25 cellular contexts compared by ENCODE assay signal in the genomic region with DNA sequence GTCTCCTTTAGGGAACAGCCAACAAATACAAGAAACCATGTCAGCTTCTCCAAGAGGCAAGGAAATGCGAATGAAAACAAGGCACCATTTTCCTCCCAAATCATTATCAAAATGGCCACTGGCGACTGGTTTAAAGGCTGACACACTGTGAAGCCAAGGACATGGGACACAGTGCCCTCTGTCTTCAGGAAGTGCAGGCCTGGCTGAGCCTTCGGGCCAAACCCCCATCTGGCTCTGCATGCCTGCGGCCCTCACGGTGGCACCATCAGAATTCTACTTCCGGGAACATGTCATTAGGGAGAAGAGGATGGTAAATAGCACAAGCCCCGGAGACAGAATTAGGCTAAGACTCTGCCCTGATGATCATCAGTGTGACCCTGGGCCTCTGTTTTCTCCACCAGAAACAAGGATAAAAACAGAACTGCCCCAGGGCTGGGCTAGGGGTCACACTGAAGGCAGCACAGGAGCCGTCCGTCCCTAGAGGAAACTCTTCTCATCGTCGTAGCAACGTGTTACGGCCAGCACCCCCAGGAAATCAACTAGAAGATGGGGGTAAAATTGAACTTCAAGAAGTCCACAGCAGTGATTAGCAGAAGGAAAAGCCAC.
A peak's percentile ranks its signal among the peaks of the same experiment; 100 is the strongest.
DNase-seq lines count a peak whose midpoint lies in the region; TF ChIP-seq lines count a peak whose summit lies in the region.
"Had no signal": no experiment of that assay in that cellular context is flagged by ENCODE, and none has a peak within 500 bp of the region (broad histone marks: within the 10 kb centered on the region; RNA-seq: fewer than 3 reads in every experiment).

No MANE protein-coding gene starts in this region.

- H3K4me3 ChIP-seq in BLaER1 (peak overlapping the region; percentile 48), dorsolateral prefrontal cortex (no peak overlapping the region)
- H3K4me3 ChIP-seq: breast epithelium had no signal

- peaks cover 20% of the 10 kb centered on the region; the same call in 1 of the 2 replicates for H3K9me3 ChIP-seq in BLaER1
- H3K9me3 ChIP-seq: breast epithelium had no signal

- H3K27me3 ChIP-seq in BLaER1: no peaks in the 10 kb centered on the region
- H3K27me3 ChIP-seq in dorsolateral prefrontal cortex: no peaks in the 10 kb centered on the region
- H3K27me3 ChIP-seq: breast epithelium, foreskin keratinocyte had no signal

- peak overlapping the region; percentile 96 for H3K4me2 ChIP-seq in BLaER1

- peaks cover 23% of the 10 kb centered on the region for H3K36me3 ChIP-seq in BLaER1
- H3K36me3 ChIP-seq: breast epithelium had no signal

- intact Hi-C loops in dorsolateral prefrontal cortex (cut with DNase I): no loop called here

- DNase-seq in OCI-M1 (lab: John Stamatoyannopoulos, UW) (peak; percentile 7), dorsolateral prefrontal cortex (peak in 1 of 10 donors; percentile 42), medulla oblongata (ENCODE audit: extremely low spot score) (peak; percentile 27), HCEC 1CT (no peak), NCI-H2029 (lab: John Stamatoyannopoulos, UW) (no peak), HuH-7 (ENCODE audit: low spot score) (no peak)
- no peak for DNase-seq in NK-92 treated with Interleukin-12 subunit alpha and Interleukin-12 subunit beta, amount 100 ng/mL, for 24 hours (lab: John Stamatoyannopoulos, UW)
- DNase-seq: activated B cell treated with CpG ODN at 0.5 μM for 24 hours; activated CD4-positive, alpha-beta memory T cell treated with anti-CD3 and anti-CD28 coated beads for 36 hours; activated effector memory CD4-positive, alpha-beta T cell treated with anti-CD3 and anti-CD28 coated beads, Interleukin-2, amount 50 U/mL, for 16 hours; dermis blood vessel endothelial cell; DMS 273 treated with DMSO at 0.1 percent for 48 hours; foreskin keratinocyte; GOT3; islet precursor cell; naive thymus-derived CD4-positive, alpha-beta T cell; NCI-H1105; NCI-H2107; NCI-H524 treated with DMSO at 0.1 percent for 48 hours; stimulated activated CD4-positive, alpha-beta T cell treated with anti-CD3 and anti-CD28 coated beads, Interleukin-1b, Interleukin-23, amount 100 ng/mL, for 48 hours; stimulated activated naive B cell treated with anti-CD40 and anti-IgM and Interleukin-4, amounts not matched to agents 10 μg/mL and 1 μg/mL and 100 μg/mL, for 72 hours had no signal

- peak in 39 of 56 donors; percentile 10 to 63 (median 37) for TF ChIP-seq CTCF in dorsolateral prefrontal cortex (IDR thresholded peaks at IDR 0.05 in 54 of 56, conservative IDR thresholded peaks at IDR 0.05 in 2 of 56; ENCODE audit: low read depth in 1 of 56, partially characterized antibody in 56 of 56)

- peak overlapping the region; percentile 97 for H3K27ac ChIP-seq in BLaER1
- peak overlapping the region in 13 of 59 donors; percentile 9 to 51 (median 29) for H3K27ac ChIP-seq in dorsolateral prefrontal cortex
- H3K27ac ChIP-seq: breast epithelium, epithelial cell of prostate, foreskin keratinocyte, parathyroid adenoma had no signal

- peak overlapping the region; percentile 81 for H3K9ac ChIP-seq in BLaER1
- H3K9ac ChIP-seq: parathyroid adenoma had no signal

- H3K4me1 ChIP-seq in BLaER1: peaks cover 98% of the 10 kb centered on the region
- H3K4me1 ChIP-seq: breast epithelium, foreskin keratinocyte, parathyroid adenoma had no signal

- H4K20me1 ChIP-seq in BLaER1: no peaks in the 10 kb centered on the region

Comparison
In these comparisons a context has a peak if more than half of its experiments do, and no peak if none do; other contexts are left out.
1. DNase-seq: peak in OCI-M1 (single experiment) and medulla oblongata (single experiment); none in HCEC 1CT (single experiment), NK-92 treated with Interleukin-12 subunit alpha and Interleukin-12 subunit beta, amount 100 ng/mL, for 24 hours (single experiment), NCI-H2029 (single experiment) and HuH-7 (single experiment).